ENCODE assay signal across 1 cellular context in the genomic region with DNA sequence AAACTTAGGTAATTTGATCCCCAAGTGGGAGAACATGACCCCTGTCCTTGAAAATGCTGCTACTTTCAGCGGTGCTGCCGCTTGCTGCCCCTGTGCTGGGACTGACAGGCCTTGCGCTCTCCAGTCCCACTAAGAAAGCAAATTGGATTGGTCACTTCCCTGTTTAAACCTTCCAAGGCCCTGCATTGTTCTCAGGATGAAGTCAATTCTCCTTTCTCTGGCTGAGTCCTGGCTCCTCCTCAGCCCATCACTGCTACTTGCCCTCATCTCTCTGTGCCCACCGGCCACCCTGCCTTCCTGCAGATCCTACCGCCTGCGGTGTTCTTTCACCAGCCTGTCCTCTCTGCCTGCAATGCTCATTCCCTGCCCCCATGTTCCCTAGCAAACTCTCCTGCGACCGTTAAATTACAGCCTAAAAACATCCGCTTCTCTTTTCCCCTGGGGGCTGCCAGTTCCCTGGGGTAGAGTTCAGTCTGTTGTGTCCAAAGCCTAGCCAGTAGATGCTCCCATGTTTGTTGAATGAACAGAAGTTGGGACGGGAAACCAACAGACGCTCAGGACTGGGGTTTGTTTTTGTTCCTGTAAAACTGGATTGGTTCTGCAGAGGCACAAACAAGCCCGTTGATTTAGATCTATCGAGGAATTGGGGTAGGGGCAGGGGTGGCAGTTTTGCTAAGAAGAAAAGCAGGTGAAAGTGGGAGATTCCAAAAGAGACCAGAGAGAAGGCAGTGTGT.
TF ChIP-seq lines count a peak whose summit lies in the region.

No MANE protein-coding gene starts in this region.

TF ChIP-seq in H1, 55 proteins besides CTCF, POLR2A, EP300 and RAD21 (continued from another document):
- TF ChIP-seq, protein P1, sequence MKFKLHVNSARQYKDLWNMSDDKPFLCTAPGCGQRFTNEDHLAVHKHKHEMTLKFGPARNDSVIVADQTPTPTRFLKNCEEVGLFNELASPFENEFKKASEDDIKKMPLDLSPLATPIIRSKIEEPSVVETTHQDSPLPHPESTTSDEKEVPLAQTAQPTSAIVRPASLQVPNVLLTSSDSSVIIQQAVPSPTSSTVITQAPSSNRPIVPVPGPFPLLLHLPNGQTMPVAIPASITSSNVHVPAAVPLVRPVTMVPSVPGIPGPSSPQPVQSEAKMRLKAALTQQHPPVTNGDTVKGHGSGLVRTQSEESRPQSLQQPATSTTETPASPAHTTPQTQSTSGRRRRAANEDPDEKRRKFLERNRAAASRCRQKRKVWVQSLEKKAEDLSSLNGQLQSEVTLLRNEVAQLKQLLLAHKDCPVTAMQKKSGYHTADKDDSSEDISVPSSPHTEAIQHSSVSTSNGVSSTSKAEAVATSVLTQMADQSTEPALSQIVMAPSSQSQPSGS (IDR thresholded peaks at IDR 0.05; ENCODE audit: low read length) = no peak
- TF ChIP-seq, protein P2, sequence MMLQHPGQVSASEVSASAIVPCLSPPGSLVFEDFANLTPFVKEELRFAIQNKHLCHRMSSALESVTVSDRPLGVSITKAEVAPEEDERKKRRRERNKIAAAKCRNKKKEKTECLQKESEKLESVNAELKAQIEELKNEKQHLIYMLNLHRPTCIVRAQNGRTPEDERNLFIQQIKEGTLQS (IDR thresholded peaks at IDR 0.05; ENCODE audit: insufficient read depth, low read depth, low read length) = no peak
- TF ChIP-seq CTBP2 (IDR thresholded peaks at IDR 0.05; ENCODE audit: borderline replicate concordance, insufficient read depth, insufficient read length, low read length) = no peak
